ENCODE assay signal across 1 cellular context in genomic region chr18:55551227-55551626, GRCh38.
TF ChIP-seq lines count a peak whose summit lies in the region.

No MANE protein-coding gene starts in this region.

TF ChIP-seq in IMR-90, 13 proteins besides CTCF, POLR2A, EP300 and RAD21:
- TF ChIP-seq NFE2L2 (IDR thresholded peaks at IDR 0.05; ENCODE audit: low read depth, low read length) = no peak
- TF ChIP-seq RCOR1 (IDR thresholded peaks at IDR 0.05; ENCODE audit: insufficient replicate concordance, low read length) = no peak
- no peak for TF ChIP-seq SMC3 (IDR thresholded peaks at IDR 0.05; ENCODE audit: low read depth, low read length)
- no peak for TF ChIP-seq MAFK (IDR thresholded peaks at IDR 0.05; ENCODE audit: low read depth, low read length)
- TF ChIP-seq CEBPB (IDR thresholded peaks at IDR 0.05; ENCODE audit: low read depth, low read length) = no peak
- no peak for TF ChIP-seq USF2 (IDR thresholded peaks at IDR 0.05; ENCODE audit: low read depth, low read length)
